ENCODE assay signal across 21 cellular contexts in the genomic region with DNA sequence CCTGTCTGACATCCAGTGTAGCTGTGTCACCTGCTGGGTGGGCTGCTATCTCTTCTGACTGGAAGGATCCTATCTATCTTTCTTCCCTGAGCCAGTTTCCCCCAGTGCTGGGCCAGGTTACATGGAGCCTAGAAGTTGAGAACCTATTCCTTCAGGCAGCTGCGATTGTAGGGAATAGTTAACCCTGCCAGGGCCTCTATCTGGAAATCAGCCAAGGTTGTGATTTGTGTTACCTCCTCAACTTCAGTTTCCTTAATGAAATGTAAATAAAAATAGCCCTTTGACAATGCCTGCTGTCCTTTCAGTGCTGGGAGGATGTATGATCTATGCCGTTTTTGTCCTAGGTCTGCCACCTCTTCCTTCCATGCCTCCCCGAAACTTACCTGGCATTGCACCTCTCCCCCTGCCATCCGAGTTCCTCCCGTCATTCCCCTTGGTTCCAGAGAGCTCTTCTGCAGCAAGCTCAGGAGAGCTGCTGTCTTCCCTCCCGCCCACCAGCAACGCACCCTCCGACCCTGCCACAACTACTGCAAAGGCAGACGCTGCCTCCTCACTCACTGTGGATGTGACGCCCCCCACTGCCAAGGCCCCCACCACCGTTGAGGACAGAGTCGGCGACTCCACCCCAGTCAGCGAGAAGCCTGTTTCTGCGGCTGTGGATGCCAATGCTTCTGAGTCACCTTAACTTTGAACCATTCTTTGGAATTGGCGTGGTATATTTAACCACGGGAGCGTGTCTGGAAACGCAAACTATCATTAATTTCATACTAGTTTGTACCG. TPM values are rescaled to one million over a fixed set of nuclear protein-coding genes. Genes with fewer than 3 reads are reported as not detected.
A peak's percentile ranks its signal among the peaks of the same experiment; 100 is the strongest.
DNase-seq lines count a peak whose midpoint lies in the region; ATAC-seq, FAIRE-seq and TF ChIP-seq lines count a peak whose summit lies in the region.
"Had no signal": no experiment of that assay in that cellular context is flagged by ENCODE, and none has a peak within 500 bp of the region (broad histone marks: within the 10 kb centered on the region; RNA-seq: fewer than 3 reads in every experiment).

No MANE protein-coding gene starts in this region.

- H4K20me1 ChIP-seq in HepG2 (ENCODE audit: insufficient read depth, low read length), result no peaks in the 10 kb centered on the region
- no peaks in the 10 kb centered on the region for H4K20me1 ChIP-seq in K562 (replicated peaks; ENCODE audit: control insufficient read depth, insufficient read depth, low read length)
- peaks cover 4% of the 10 kb centered on the region for H4K20me1 ChIP-seq in keratinocyte (ENCODE audit: control insufficient read depth, extremely low read depth, insufficient read depth, low read length)

- TF ChIP-seq CTCF in HepG2 (CRISPR knock-in tag; IDR thresholded peaks at IDR 0.05), result no peak
- no peak for TF ChIP-seq CTCF in right lobe of liver (IDR thresholded peaks at IDR 0.05)
- TF ChIP-seq CTCF in K562 (IDR thresholded peaks at IDR 0.05 in 2 of 3, conservative IDR thresholded peaks at IDR 0.05 in 1 of 3; ENCODE audit: insufficient read depth in 2 of 3, low read depth in 1 of 3, low read length in 3 of 3), result no peak
- TF ChIP-seq CTCF in keratinocyte (optimal IDR thresholded peaks at IDR 0.05 in 1 of 3, IDR thresholded peaks at IDR 0.05 in 1 of 3, conservative IDR thresholded peaks at IDR 0.05 in 1 of 3; ENCODE audit: extremely low read depth in 1 of 3, insufficient read depth in 2 of 3, low read length in 3 of 3), result no peak
- no peak for TF ChIP-seq CTCF in vagina (IDR thresholded peaks at IDR 0.05)
- TF ChIP-seq CTCF in tibial nerve (IDR thresholded peaks at IDR 0.05), result no peak

- H2AFZ ChIP-seq in HepG2 (ENCODE audit: low read length) (no peak overlapping the region), K562 (ENCODE audit: low read depth, low read length) (no peak overlapping the region), keratinocyte (ENCODE audit: control insufficient read depth, low read length) (no peak overlapping the region)

- no peak for DNase-seq in HepG2 (ENCODE audit: low spot score)
- no peak for DNase-seq in right lobe of liver
- DNase-seq in K562 (ENCODE audit: extremely low read depth in 1 of 4, low spot score in 3 of 4), result no peak
- DNase-seq in keratinocyte (ENCODE audit: low read depth, low spot score), result no peak
- DNase-seq in DMS153 (lab: John Stamatoyannopoulos, UW), result no peak
- DNase-seq in vagina (ENCODE audit: extremely low spot score in 2 of 2), result no peak
- no peak for DNase-seq in tibial nerve (ENCODE audit: low spot score in 2 of 2)
- no peak for DNase-seq in NCI-H1930 (lab: John Stamatoyannopoulos, UW)
- DNase-seq: activated CD4-positive, alpha-beta T cell treated with anti-CD3 and anti-CD28 coated beads, Interleukin-2, amount 50 U/mL, for 1 hour; activated naive CD4-positive, alpha-beta T cell treated with anti-CD3 and anti-CD28 coated beads for 36 hours; COR-L47; effector memory CD4-positive, alpha-beta T cell; GDM1; GOT3; naive thymus-derived CD8-positive, alpha-beta T cell; NCI-H510A; retina; SJCRH30; stimulated activated naive CD8-positive, alpha-beta T cell treated with anti-CD3 and anti-CD28 coated beads, Interleukin-15, amount 100 ng/mL, for 72 hours; T-helper 9 cell had no signal

- CTCF ChIA-PET in HepG2 (lab: Yijun Ruan, JAX; ENCODE audit: low intra/inter-chr PET ratio, low total read pairs), result no interaction called here
- CTCF ChIA-PET in K562 (lab: Yijun Ruan, JAX; ENCODE audit: low intra/inter-chr PET ratio), result interaction anchor here (1.2 kb wide), 1 partner anchor 193 kb away, joined by 4 read pairs; no protein-coding TSS in a partner anchor

- intact Hi-C loops in HepG2 (cut with micrococcal nuclease; ENCODE audit: unreplicated experiment) (loop anchor here (5.0 kb wide), 1 partner anchor 33 kb away; no protein-coding TSS in a partner anchor), right lobe of liver (cut with DNase I) (no loop called here), K562 (cut with micrococcal nuclease) (no loop called here), vagina (cut with DNase I) (no loop called here)

- in situ Hi-C loops in HepG2 (cut with HindIII; ENCODE audit: extremely low pct_ligation_motif_present, low pct_unique_long_range_greater_than_20kb) (no loop called here), K562 (cut with MboI) (loop anchor here (25.0 kb wide), 1 partner anchor 1147 kb away; the partner anchor contains the start of gene DLX2)

- BruUV-seq in HepG2 (replicated peaks; lab: Mats Ljungman, UMichigan) (no TSS peak), K562 (replicated peaks; lab: Mats Ljungman, UMichigan) (no TSS peak)

- H3K9me1 ChIP-seq in K562 (ENCODE audit: control insufficient read depth, insufficient read depth, low read length), result no peaks in the 10 kb centered on the region
- no peaks in the 10 kb centered on the region for H3K9me1 ChIP-seq in keratinocyte (ENCODE audit: control insufficient read depth, extremely low read depth, insufficient read depth, low read length)

- H3K36me3 ChIP-seq in HepG2 (replicated peaks in 1 of 2; ENCODE audit: control insufficient read depth in 1 of 2, insufficient read depth in 2 of 2, low read length in 2 of 2), result peaks cover 34 to 66% of the 10 kb centered on the region in 2 experiments
- peaks cover 0 to 57% (median 35%) of the 10 kb centered on the region in 4 donors for H3K36me3 ChIP-seq in right lobe of liver
- peaks cover 68% of the 10 kb centered on the region for H3K36me3 ChIP-seq in K562 (ENCODE audit: control insufficient read depth, insufficient read depth, low read length)
- H3K36me3 ChIP-seq in keratinocyte (ENCODE audit: control insufficient read depth in 2 of 2, extremely low read depth in 1 of 2, insufficient read depth in 2 of 2, low read length in 2 of 2), result peaks cover 23 to 32% of the 10 kb centered on the region in 2 experiments
- H3K36me3 ChIP-seq in vagina, result peaks cover 0 to 57% of the 10 kb centered on the region in 2 donors
- peaks cover 0 to 80% (median 9%) of the 10 kb centered on the region in 3 donors for H3K36me3 ChIP-seq in tibial nerve

- H3K4me1 ChIP-seq in HepG2 (ENCODE audit: insufficient read depth, low read length), result peaks cover 18% of the 10 kb centered on the region
- H3K4me1 ChIP-seq in right lobe of liver, result peaks cover 0 to 13% (median 5%) of the 10 kb centered on the region in 4 donors
- H3K4me1 ChIP-seq in K562 (replicated peaks in 1 of 2; ENCODE audit: control insufficient read depth in 2 of 2, insufficient read depth in 2 of 2, low read length in 2 of 2), result no peaks in the 10 kb centered on the region
- peaks cover 23% of the 10 kb centered on the region for H3K4me1 ChIP-seq in keratinocyte (ENCODE audit: control insufficient read depth, extremely low read depth, insufficient read depth, low read length)
- H3K4me1 ChIP-seq in vagina, result no peaks in the 10 kb centered on the region
- no peaks in the 10 kb centered on the region for H3K4me1 ChIP-seq in tibial nerve
- H3K4me1 ChIP-seq: SJCRH30 had no signal

- 93% methylated on average over 20 of the region's 20 CpGs for WGBS in HepG2 (ENCODE audit: low lambda C conversion rate)
- 83% methylated on average over 19 of the region's 20 CpGs for WGBS in right lobe of liver (ENCODE audit: insufficient coverage, low coverage, low lambda C conversion rate, missing lambda C conversion rate)
- WGBS in K562 (ENCODE audit: insufficient coverage, low coverage, missing lambda C conversion rate), result 90% methylated on average over 20 of the region's 20 CpGs
- 79 to 82% methylated on average over 20 of the region's 20 CpGs for WGBS in tibial nerve, 2 donors

- H3K79me2 ChIP-seq in HepG2 (ENCODE audit: insufficient read depth, low read length), result no peaks in the 10 kb centered on the region
- H3K79me2 ChIP-seq in K562 (ENCODE audit: control insufficient read depth, insufficient read depth, low read length), result no peaks in the 10 kb centered on the region
- H3K79me2 ChIP-seq in keratinocyte (ENCODE audit: control insufficient read depth, insufficient read depth, low read length), result no peaks in the 10 kb centered on the region

- H3K9ac ChIP-seq in HepG2 (ENCODE audit: insufficient read depth, low read depth, low read length) (no peak overlapping the region), K562 (ENCODE audit: insufficient read depth in 1 of 2, low read depth in 2 of 2, low read length in 2 of 2) (no peak overlapping the region), keratinocyte (ENCODE audit: control insufficient read depth, extremely low read depth, insufficient read depth, low read length) (peak overlapping the region; percentile 17)

- TF ChIP-seq RAD21 in HepG2 (CRISPR knock-in tag; IDR thresholded peaks at IDR 0.05) (no peak), K562 (CRISPR knock-in tag; conservative IDR thresholded peaks at IDR 0.05 in 1 of 2, IDR thresholded peaks at IDR 0.05 in 1 of 2) (no peak)

- no peak overlapping the region for H3K4me3 ChIP-seq in HepG2 (replicated peaks in 1 of 3; ENCODE audit: insufficient read depth in 1 of 3, low read depth in 2 of 3, low read length in 3 of 3)
- H3K4me3 ChIP-seq in right lobe of liver, result no peak overlapping the region
- no peak overlapping the region for H3K4me3 ChIP-seq in K562
- peak overlapping the region in 2 of 3 experiments; percentile 27 to 30 for H3K4me3 ChIP-seq in keratinocyte (ENCODE audit: control insufficient read depth in 2 of 3, extremely low read depth in 1 of 3, insufficient read depth in 2 of 3, low read depth in 1 of 3, low read length in 3 of 3)
- H3K4me3 ChIP-seq in vagina, result no peak overlapping the region
- no peak overlapping the region for H3K4me3 ChIP-seq in tibial nerve
- H3K4me3 ChIP-seq: SJCRH30 had no signal

- TF ChIP-seq EP300 in HepG2 (IDR thresholded peaks at IDR 0.05; ENCODE audit: low read depth in 2 of 2, low read length in 2 of 2) (no peak), HepG2 (CRISPR knock-in tag; IDR thresholded peaks at IDR 0.05; ENCODE audit: borderline replicate concordance) (no peak), K562 (IDR thresholded peaks at IDR 0.05; ENCODE audit: low read length) (no peak), tibial nerve (IDR thresholded peaks at IDR 0.05) (no peak)

- H3K27ac ChIP-seq in HepG2 (ENCODE audit: extremely low read length, insufficient read depth, low read length) (no peak overlapping the region), right lobe of liver (no peak overlapping the region), K562 (ENCODE audit: extremely low read depth, low read depth, low read length) (no peak overlapping the region), keratinocyte (ENCODE audit: control insufficient read depth, insufficient read depth, low read length) (peak overlapping the region; percentile 55), vagina (no peak overlapping the region), tibial nerve (no peak overlapping the region)
- H3K27ac ChIP-seq: SJCRH30 had no signal

- POLR2A ChIA-PET in HepG2 (lab: Yijun Ruan, JAX), result no interaction called here
- POLR2A ChIA-PET in K562 (lab: Yijun Ruan, JAX), result interaction anchor here (0.6 kb wide), 1 partner anchor 283 kb away, joined by 3 read pairs; no protein-coding TSS in a partner anchor

- dilution Hi-C loops in keratinocyte (cut with MboI; ENCODE audit: extremely low pct_ligation_motif_present, low sequenced_read_pairs), result no loop called here

- H3K27me3 ChIP-seq in HepG2 (ENCODE audit: control insufficient read depth in 1 of 2, insufficient read depth in 2 of 2, low read length in 2 of 2) (no peaks in the 10 kb centered on the region), right lobe of liver (no peaks in the 10 kb centered on the region), K562 (ENCODE audit: control insufficient read depth in 2 of 2, insufficient read depth in 2 of 2, low read length in 2 of 2) (no peaks in the 10 kb centered on the region), keratinocyte (ENCODE audit: control insufficient read depth, extremely low read depth, insufficient read depth, low read length) (no peaks in the 10 kb centered on the region), vagina (no peaks in the 10 kb centered on the region), tibial nerve (no peaks in the 10 kb centered on the region)
- H3K27me3 ChIP-seq: SJCRH30 had no signal

- no peak overlapping the region for H3K4me2 ChIP-seq in HepG2 (ENCODE audit: low read depth, low read length)
- H3K4me2 ChIP-seq in K562 (ENCODE audit: insufficient read depth, low read length), result no peak overlapping the region
- peak overlapping the region; percentile 53 for H3K4me2 ChIP-seq in keratinocyte (ENCODE audit: control insufficient read depth, extremely low read depth, insufficient read depth, low read depth, low read length)

- H3K9me3 ChIP-seq in HepG2 (ENCODE audit: low read length), result no peaks in the 10 kb centered on the region
- no peaks in the 10 kb centered on the region for H3K9me3 ChIP-seq in right lobe of liver
- no peaks in the 10 kb centered on the region for H3K9me3 ChIP-seq in K562 (replicated peaks; ENCODE audit: control insufficient read depth, insufficient read depth, low read depth, low read length)
- no peaks in the 10 kb centered on the region for H3K9me3 ChIP-seq in keratinocyte (ENCODE audit: control insufficient read depth, low read depth, low read length)
- no peaks in the 10 kb centered on the region for H3K9me3 ChIP-seq in vagina
- H3K9me3 ChIP-seq in tibial nerve, result no peaks in the 10 kb centered on the region
- H3K9me3 ChIP-seq: SJCRH30 had no signal

- ATAC-seq in HepG2, result no peak; the same call in 2 of the 3 replicates
- ATAC-seq in right lobe of liver, result no peak
- no peak for ATAC-seq in K562
- ATAC-seq: stimulated activated naive CD8-positive, alpha-beta T cell treated with anti-CD3 and anti-CD28 coated beads, Interleukin-15, amount 100 ng/mL, for 72 hours had no signal

- TF ChIP-seq POLR2A in HepG2 (IDR thresholded peaks at IDR 0.05; ENCODE audit: insufficient read depth in 1 of 2, low read depth in 2 of 2, low read length in 2 of 2) (0 out of 4 replicates have a peak, but pooled peaks of 1 of the 2 experiments have one; percentile 6), right lobe of liver (IDR thresholded peaks at IDR 0.05) (no peak), K562 (conservative IDR thresholded peaks at IDR 0.05) (no peak), vagina (IDR thresholded peaks at IDR 0.05) (no peak), tibial nerve (IDR thresholded peaks at IDR 0.05) (no peak)

- FAIRE-seq in HepG2 (lab: Jason Lieb, UNC) (no peak), K562 (lab: Jason Lieb, UNC) (no peak), keratinocyte (lab: Jason Lieb, UNC) (peak; percentile 90)
- FAIRE-seq: GM12891 had no signal

RNA-seq across cellular contexts. Expression of gene GORASP2, which starts 36.6 kb away (rescaled TPM):
- 97.3 and 103 TPM in 2 replicates for total RNA-seq in HepG2 (2016; rRNA removed; fragmentation: Illumina TruSeq; extraction: Trizol)
- 22.0 and 22.8 TPM in 2 replicates for total RNA-seq in HepG2 (2016; cell fraction: cytosol; rRNA removed; fragmentation: Illumina TruSeq; extraction: Trizol; ENCODE audit: low read depth)
- 82.8 and 104 TPM in 2 replicates for total RNA-seq in HepG2 (2016; cell fraction: insoluble cytoplasmic fraction; rRNA removed; fragmentation: Illumina TruSeq; extraction: Trizol)
- total RNA-seq in HepG2 (2016; cell fraction: membrane; rRNA removed; fragmentation: Illumina TruSeq; extraction: Trizol), result 51.0 and 56.4 TPM in 2 replicates
- 78.9 and 79.4 TPM in 2 replicates for total RNA-seq in HepG2 (2016; cell fraction: nucleus; rRNA removed; fragmentation: Illumina TruSeq; extraction: Trizol)
- polyA plus RNA-seq in HepG2 (2011; rRNA removed), result 190 and 239 TPM in 2 replicates
- 210 and 213 TPM in 2 replicates for polyA plus RNA-seq in HepG2 (2011; cell fraction: cytosol; rRNA removed)
- 82.9 and 100 TPM in 2 replicates for polyA plus RNA-seq in HepG2 (2011; cell fraction: nucleus; rRNA removed)
- polyA plus RNA-seq in HepG2 (2012), result 89.3 and 114 TPM in 2 replicates
- 27.3 and 29.3 TPM in 2 replicates for polyA plus RNA-seq in HepG2 (2016; cell fraction: cytosol; fragmentation: Illumina TruSeq; extraction: Trizol; ENCODE audit: low read depth)
- 157 and 193 TPM in 2 replicates for polyA plus RNA-seq in HepG2 (2016; cell fraction: insoluble cytoplasmic fraction; fragmentation: Illumina TruSeq; extraction: Trizol; ENCODE audit: low read depth)
- 52.8 and 61.7 TPM in 2 replicates for polyA plus RNA-seq in HepG2 (2016; cell fraction: membrane; fragmentation: Illumina TruSeq; extraction: Trizol; ENCODE audit: low read depth)
- polyA plus RNA-seq in HepG2 (2016; cell fraction: nucleus; fragmentation: Illumina TruSeq; extraction: Trizol; ENCODE audit: insufficient read depth, low read depth), result 107 and 115 TPM in 2 replicates
- 108 and 236 TPM in 2 replicates for polyA minus RNA-seq in HepG2 (2011; rRNA and poly(A)+ RNA removed; ENCODE audit: low replicate concordance)
- 74.6 and 85.1 TPM in 2 replicates for polyA minus RNA-seq in HepG2 (2011; cell fraction: cytosol; rRNA and poly(A)+ RNA removed)
- polyA minus RNA-seq in HepG2 (2011; cell fraction: nucleus; rRNA and poly(A)+ RNA removed), result 157 and 204 TPM in 2 replicates
- 10 to 100 TPM; 32.8 to 47.6 (median 37.6) TPM for total RNA-seq in right lobe of liver
- total RNA-seq in K562 (2011; cell fraction: chromatin; rRNA removed; ENCODE audit: low replicate concordance), result 76.1 and 136 TPM in 2 replicates
- total RNA-seq in K562 (2011; cell fraction: nucleolus; rRNA removed), result 56.1 and 58.7 TPM in 2 replicates
- total RNA-seq in K562 (2011; cell fraction: nucleoplasm; rRNA removed), result 70.5 and 94.6 TPM in 2 replicates
- 59.6 and 61.8 TPM in 2 replicates for total RNA-seq in K562 (2014; rRNA removed)
- 46.1 and 55.9 TPM in 2 replicates for total RNA-seq in K562 (2014; rRNA removed; fragmentation: Illumina TruSeq; extraction: Trizol)
- 52.3 and 54.1 TPM in 2 replicates for total RNA-seq in K562 (2015; rRNA removed; fragmentation: Illumina TruSeq; extraction: Trizol)
- 96.9 and 98.9 TPM in 2 replicates for total RNA-seq in K562 (2021)
- 180 and 239 TPM in 2 replicates for polyA plus RNA-seq in K562 (2011; rRNA removed)
- polyA plus RNA-seq in K562 (2011; cell fraction: cytosol; rRNA removed), result 271 and 294 TPM in 2 replicates
- polyA plus RNA-seq in K562 (2011; cell fraction: nucleus; rRNA removed), result 85.4 and 108 TPM in 2 replicates
- 81.8 and 88.5 TPM in 2 replicates for polyA plus RNA-seq in K562 (2012)
- polyA plus RNA-seq in K562 (2014; fragmentation: Illumina TruSeq; extraction: Trizol), result 146 and 153 TPM in 2 replicates
- polyA plus RNA-seq in K562 (2014; fragmentation: Nextera tagmentation; extraction: Ambion mirVana), result 10 to 100 TPM; 27.4 to 29.9 TPM
- polyA plus RNA-seq in K562 (2014; rRNA removed), result 93.4 and 101 TPM in 2 replicates
- 199 and 207 TPM in 2 replicates for polyA minus RNA-seq in K562 (2011; rRNA and poly(A)+ RNA removed)
- 61.5 and 71.4 TPM in 2 replicates for polyA minus RNA-seq in K562 (2011; cell fraction: cytosol; rRNA and poly(A)+ RNA removed)
- polyA minus RNA-seq in K562 (2011; cell fraction: nucleus; rRNA and poly(A)+ RNA removed), result 47.5 and 82.2 TPM in 2 replicates
- 120 to 160 TPM (median 125 TPM) in 3 replicates for polyA plus RNA-seq in keratinocyte
- polyA plus RNA-seq in keratinocyte (2011; ENCODE audit: low read depth), result 24.0 TPM
- 122 and 164 TPM in 2 replicates for polyA plus RNA-seq in keratinocyte (2011; cell fraction: cytosol; rRNA removed)
- polyA plus RNA-seq in keratinocyte (2011; cell fraction: nucleus; rRNA removed), result 131 TPM in 2 replicates
- 62.2 and 84.2 TPM in 2 replicates for polyA plus RNA-seq in keratinocyte (2012; ENCODE audit: low replicate concordance)
- 91.1 to 102 TPM (median 98.5 TPM) in 3 replicates for polyA minus RNA-seq in keratinocyte
- 113 TPM for polyA minus RNA-seq in keratinocyte (2011; cell fraction: cytosol; rRNA and poly(A)+ RNA removed)
- 34.8 and 53.3 TPM in 2 replicates for polyA minus RNA-seq in keratinocyte (2011; cell fraction: nucleus; rRNA and poly(A)+ RNA removed)
- total RNA-seq in vagina, result 18.2 TPM
- total RNA-seq in tibial nerve, result 10 to 100 TPM; 22.2 to 35.4 (median 27.4) TPM

Comparison
In these comparisons a context has a peak if more than half of its experiments do, and no peak if none do; other contexts are left out.
1. H3K4me3 ChIP-seq: peak in keratinocyte (2 of 3); none in HepG2 (0 of 3), right lobe of liver (0 of 3), K562 (single experiment), vagina (0 of 2) and tibial nerve (0 of 4).
2. Of the 241 proteins assayed by ChIP-seq in both HepG2 and K562: peak only in HepG2: none; only in K562: NFIC, POLR2G and RBM22; in both: none; in neither: 237; mixed calls (peak in some experiments, not most) for 1.